In the genomic region with DNA sequence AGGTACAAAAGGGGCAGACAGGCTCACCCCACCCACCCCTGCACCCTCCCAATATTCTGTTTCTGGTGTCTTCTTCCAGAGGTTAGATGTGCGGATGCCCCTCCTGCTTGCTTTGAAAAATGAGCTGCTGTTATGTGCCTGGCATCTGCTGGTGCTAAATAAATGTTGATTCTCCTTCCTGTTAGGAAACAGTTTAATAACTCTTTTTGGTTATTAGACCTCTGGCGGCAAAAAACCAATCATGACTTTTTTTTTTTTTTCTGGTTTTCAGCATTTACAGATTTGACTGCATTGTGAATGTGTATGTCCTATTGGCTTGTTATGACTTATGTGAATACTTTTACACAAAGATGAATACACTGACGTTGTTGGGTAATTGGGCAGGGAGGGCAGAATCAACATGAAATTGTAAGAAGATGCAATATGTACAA, we compare ENCODE assay signal across 8 cellular contexts. TPM values are rescaled to one million over a fixed set of nuclear protein-coding genes. Genes with fewer than 3 reads are reported as not detected.
DNase-seq lines count a peak whose midpoint lies in the region; ATAC-seq and TF ChIP-seq lines count a peak whose summit lies in the region.

No MANE protein-coding gene starts in this region.

- peak overlapping the region; percentile 95 for H3K27ac ChIP-seq in left ventricle myocardium inferior (replicated peaks)
- no peak overlapping the region for H3K27ac ChIP-seq in iPS DF 6.9 (ENCODE audit: low read length)
- peak overlapping the region; percentile 76 for H3K27ac ChIP-seq in stomach smooth muscle (ENCODE audit: low read length)

- H3K9ac ChIP-seq in stomach smooth muscle (ENCODE audit: low read length in 2 of 2) = peak overlapping the region; percentile 72 to 86

- H3K9me3 Mint-ChIP-seq in activated CD8-positive, alpha-beta T cell treated with anti-CD3 and anti-CD28 coated beads for 36 hours = no peaks in the 10 kb centered on the region

- peaks cover 70% of the 10 kb centered on the region for H3K4me1 ChIP-seq in left ventricle myocardium inferior
- H3K4me1 ChIP-seq in iPS DF 6.9 (ENCODE audit: control insufficient read depth, insufficient read depth, low read length) = peaks cover 2% of the 10 kb centered on the region; the same call in 1 of the 2 replicates
- H3K4me1 ChIP-seq in stomach smooth muscle (ENCODE audit: control insufficient read depth, insufficient read depth, low read length) = peaks cover 16% of the 10 kb centered on the region

- TF ChIP-seq CTCF in left ventricle myocardium inferior (IDR thresholded peaks at IDR 0.05; ENCODE audit: borderline replicate concordance) = no peak
- TF ChIP-seq CTCF in activated CD8-positive, alpha-beta T cell treated with anti-CD3 and anti-CD28 coated beads for 36 hours (IDR thresholded peaks at IDR 0.05) = no peak

- no peaks in the 10 kb centered on the region for H3K27me3 Mint-ChIP-seq in activated CD8-positive, alpha-beta T cell treated with anti-CD3 and anti-CD28 coated beads for 36 hours

- H3K36me3 ChIP-seq in left ventricle myocardium inferior = no peaks in the 10 kb centered on the region
- H3K36me3 ChIP-seq in iPS DF 6.9 (ENCODE audit: control insufficient read depth, insufficient read depth, low read length) = no peaks in the 10 kb centered on the region
- no peaks in the 10 kb centered on the region for H3K36me3 ChIP-seq in stomach smooth muscle (ENCODE audit: control insufficient read depth in 2 of 2, insufficient read depth in 2 of 2, low read length in 2 of 2)

- POLR2A ChIA-PET in activated CD8-positive, alpha-beta T cell treated with anti-CD3 and anti-CD28 coated beads for 36 hours (lab: Charles Lee) = interaction anchor here (0.6 to 1.0 kb wide), 3 partner anchors 15 to 96 kb away, joined by 4 read pairs; no protein-coding TSS in a partner anchor

- H3K9me3 ChIP-seq in left ventricle myocardium inferior (replicated peaks) (no peaks in the 10 kb centered on the region), iPS DF 6.9 (ENCODE audit: control insufficient read depth, insufficient read depth, low read length) (no peaks in the 10 kb centered on the region), stomach smooth muscle (ENCODE audit: control insufficient read depth in 2 of 2, low read length in 2 of 2) (no peaks in the 10 kb centered on the region)

- WGBS in iPS DF 6.9 (ENCODE audit: insufficient coverage, insufficient read length) = no CpG with 5 or more reads among the region's 3 CpGs

- H3K4me3 Mint-ChIP-seq in activated CD8-positive, alpha-beta T cell treated with anti-CD3 and anti-CD28 coated beads for 36 hours = peak overlapping the region; percentile 87

- H3K4me1 Mint-ChIP-seq in activated CD8-positive, alpha-beta T cell treated with anti-CD3 and anti-CD28 coated beads for 36 hours (ENCODE audit: low read depth) = peaks cover 46% of the 10 kb centered on the region

- no peak for ATAC-seq in left ventricle myocardium superior
- ATAC-seq in activated CD8-positive, alpha-beta T cell treated with anti-CD3 and anti-CD28 coated beads for 36 hours = no peak

- peak overlapping the region; percentile 88 for H3K4me3 ChIP-seq in left ventricle myocardium inferior
- peak overlapping the region; percentile 83; the same call in 1 of the 2 replicates for H3K4me3 ChIP-seq in iPS DF 6.9 (ENCODE audit: low read length)
- peak overlapping the region; percentile 78 to 86 for H3K4me3 ChIP-seq in stomach smooth muscle (ENCODE audit: low read length in 2 of 2)

- peak overlapping the region; percentile 55 for H3K27ac Mint-ChIP-seq in activated CD8-positive, alpha-beta T cell treated with anti-CD3 and anti-CD28 coated beads for 36 hours

- DNase-seq in left ventricle myocardium inferior (no peak), left ventricle myocardium superior (no peak), iPS DF 6.9 (ENCODE audit: low read depth, low spot score) (no peak), cortex of kidney (lab: John Stamatoyannopoulos, UW) (no peak), ureter (ENCODE audit: low spot score) (no peak)
- DNase-seq in activated CD8-positive, alpha-beta T cell treated with anti-CD3 and anti-CD28 coated beads for 36 hours = peak; percentile 29
- no peak for DNase-seq in stimulated activated CD4-positive, alpha-beta T cell treated with anti-CD3 and anti-CD28 coated beads, Interleukin-1b, Interleukin-23, amount 100 ng/mL, for 48 hours

- H3K27me3 ChIP-seq in left ventricle myocardium inferior (ENCODE audit: low read depth) = no peaks in the 10 kb centered on the region
- no peaks in the 10 kb centered on the region for H3K27me3 ChIP-seq in iPS DF 6.9 (ENCODE audit: control insufficient read depth, insufficient read depth, low read length)
- no peaks in the 10 kb centered on the region for H3K27me3 ChIP-seq in stomach smooth muscle (ENCODE audit: control insufficient read depth in 1 of 2, insufficient read depth in 2 of 2, low read length in 2 of 2)

- intact Hi-C loops in left ventricle myocardium inferior (cut with micrococcal nuclease) (no loop called here), left ventricle myocardium superior (cut with micrococcal nuclease) (no loop called here)
- intact Hi-C loops in activated CD8-positive, alpha-beta T cell treated with anti-CD3 and anti-CD28 coated beads for 36 hours (cut with micrococcal nuclease) = loop anchor here (10.0 kb wide), 1 partner anchor 399 kb away; no protein-coding TSS in a partner anchor

- CTCF ChIA-PET in activated CD8-positive, alpha-beta T cell treated with anti-CD3 and anti-CD28 coated beads for 36 hours (lab: Charles Lee) = interaction anchor here (1.0 to 1.1 kb wide), 4 partner anchors 14 to 143 kb away, joined by 3 to 6 read pairs (median 3); a partner anchor contains a TSS

- H3K36me3 Mint-ChIP-seq in activated CD8-positive, alpha-beta T cell treated with anti-CD3 and anti-CD28 coated beads for 36 hours (ENCODE audit: low read depth) = peaks cover 2% of the 10 kb centered on the region

RNA-seq across cellular contexts. Expression of a gene that starts 13.6 kb away (rescaled TPM):
- not detected for total RNA-seq in left ventricle myocardium inferior
- not detected for total RNA-seq in left ventricle myocardium superior
- 10 to 100 TPM; 11.7 to 12.0 TPM for total RNA-seq in activated CD8-positive, alpha-beta T cell treated with anti-CD3 and anti-CD28 coated beads for 36 hours
- total RNA-seq in ureter = 0.99 TPM

RNA-seq across cellular contexts. Expression of a gene that starts 16.2 kb away (rescaled TPM):
- total RNA-seq in left ventricle myocardium inferior (11.2 TPM), left ventricle myocardium superior (13.5 TPM), ureter (30.8 TPM)
- 1 to 10 TPM; 6.6 to 6.8 TPM for total RNA-seq in activated CD8-positive, alpha-beta T cell treated with anti-CD3 and anti-CD28 coated beads for 36 hours
